8 cellular contexts compared by ENCODE assay signal in genomic region chr2:74532222-74532621, GRCh38.
DNase-seq lines count a peak whose midpoint lies in the region; ATAC-seq and TF ChIP-seq lines count a peak whose summit lies in the region.

No MANE protein-coding gene starts in this region.

- CTCF ChIA-PET in RWPE1 (lab: Yijun Ruan, JAX): interaction anchor here (0.6 to 4.3 kb wide), 20 partner anchors 9 to 197 kb away, joined by 3 to 41 read pairs (median 4); partner anchors contain the start of genes CCDC142, INO80B, PCGF1 and TTC31

- intact Hi-C loops in head of caudate nucleus (cut with DNase I): no loop called here

- H3K27ac ChIP-seq in RWPE1: no peak overlapping the region

- no peak overlapping the region for H3K4me3 ChIP-seq in AG09309 (ENCODE audit: control insufficient read depth, low read depth, low read length)

- DNase-seq in AG09309 (ENCODE audit: low read depth) (no peak), GM10266 (ENCODE audit: extremely low spot score) (peak; percentile 49), RWPE1 (ENCODE audit: low spot score) (no peak), fibroblast of the conjunctiva (ENCODE audit: low read depth) (peak; percentile 64), head of caudate nucleus (no peak)

- TF ChIP-seq CTCF in AG09309 (IDR thresholded peaks at IDR 0.05; ENCODE audit: control insufficient read depth, insufficient read depth, low read depth, low read length, missing control alignments) (peak; percentile 20), GM10266 (IDR thresholded peaks at IDR 0.05; ENCODE audit: control insufficient read depth, insufficient read depth, low read depth, missing control alignments) (peak; percentile 55), RWPE1 (conservative IDR thresholded peaks at IDR 0.05; ENCODE audit: low read depth) (peak; percentile 40)

- ATAC-seq in HG02759 (IDR thresholded peaks at IDR 0.05; ENCODE audit: unreplicated experiment) (no peak), GM18870 (IDR thresholded peaks at IDR 0.05; ENCODE audit: unreplicated experiment) (no peak), HG02970 (IDR thresholded peaks at IDR 0.05; ENCODE audit: low FRiP score, unreplicated experiment) (no peak)

- POLR2A ChIA-PET in RWPE1 (lab: Yijun Ruan, JAX; ENCODE audit: low non-redundant PET): no interaction called here

Comparison
In these comparisons a context has a peak if more than half of its experiments do, and no peak if none do; other contexts are left out.
1. DNase-seq: peak in GM10266 (single experiment) and fibroblast of the conjunctiva (single experiment); none in AG09309 (single experiment), RWPE1 (single experiment) and head of caudate nucleus (0 of 42).
2. Peak in every context shown above with its lines, with median percentiles within 50 percentile points of each other: CTCF ChIP-seq.